In the genomic region with DNA sequence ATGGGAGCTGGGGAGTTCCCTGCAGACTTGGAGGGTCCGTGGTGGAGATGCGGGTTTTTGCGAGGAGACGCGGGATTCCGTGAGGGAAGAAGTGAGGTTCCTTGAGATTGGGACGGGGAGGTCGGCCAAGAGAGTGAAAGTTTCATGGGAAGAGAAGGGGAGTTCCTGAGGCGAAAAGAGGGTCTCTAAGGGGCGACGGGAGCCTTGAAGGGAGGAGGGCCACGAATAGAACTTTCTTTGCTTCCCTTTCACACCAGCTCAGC, we compare ENCODE assay signal across 1 cellular context.
TF ChIP-seq lines count a peak whose summit lies in the region.

No MANE protein-coding gene starts in this region.

TF ChIP-seq in GM12878, 131 proteins besides CTCF, POLR2A, EP300 and RAD21:
- TF ChIP-seq, protein P1, sequence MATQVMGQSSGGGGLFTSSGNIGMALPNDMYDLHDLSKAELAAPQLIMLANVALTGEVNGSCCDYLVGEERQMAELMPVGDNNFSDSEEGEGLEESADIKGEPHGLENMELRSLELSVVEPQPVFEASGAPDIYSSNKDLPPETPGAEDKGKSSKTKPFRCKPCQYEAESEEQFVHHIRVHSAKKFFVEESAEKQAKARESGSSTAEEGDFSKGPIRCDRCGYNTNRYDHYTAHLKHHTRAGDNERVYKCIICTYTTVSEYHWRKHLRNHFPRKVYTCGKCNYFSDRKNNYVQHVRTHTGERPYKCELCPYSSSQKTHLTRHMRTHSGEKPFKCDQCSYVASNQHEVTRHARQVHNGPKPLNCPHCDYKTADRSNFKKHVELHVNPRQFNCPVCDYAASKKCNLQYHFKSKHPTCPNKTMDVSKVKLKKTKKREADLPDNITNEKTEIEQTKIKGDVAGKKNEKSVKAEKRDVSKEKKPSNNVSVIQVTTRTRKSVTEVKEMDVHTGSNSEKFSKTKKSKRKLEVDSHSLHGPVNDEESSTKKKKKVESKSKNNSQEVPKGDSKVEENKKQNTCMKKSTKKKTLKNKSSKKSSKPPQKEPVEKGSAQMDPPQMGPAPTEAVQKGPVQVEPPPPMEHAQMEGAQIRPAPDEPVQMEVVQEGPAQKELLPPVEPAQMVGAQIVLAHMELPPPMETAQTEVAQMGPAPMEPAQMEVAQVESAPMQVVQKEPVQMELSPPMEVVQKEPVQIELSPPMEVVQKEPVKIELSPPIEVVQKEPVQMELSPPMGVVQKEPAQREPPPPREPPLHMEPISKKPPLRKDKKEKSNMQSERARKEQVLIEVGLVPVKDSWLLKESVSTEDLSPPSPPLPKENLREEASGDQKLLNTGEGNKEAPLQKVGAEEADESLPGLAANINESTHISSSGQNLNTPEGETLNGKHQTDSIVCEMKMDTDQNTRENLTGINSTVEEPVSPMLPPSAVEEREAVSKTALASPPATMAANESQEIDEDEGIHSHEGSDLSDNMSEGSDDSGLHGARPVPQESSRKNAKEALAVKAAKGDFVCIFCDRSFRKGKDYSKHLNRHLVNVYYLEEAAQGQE (IDR thresholded peaks at IDR 0.05; ENCODE audit: low read depth, low read length), result no peak
- TF ChIP-seq, protein P2, sequence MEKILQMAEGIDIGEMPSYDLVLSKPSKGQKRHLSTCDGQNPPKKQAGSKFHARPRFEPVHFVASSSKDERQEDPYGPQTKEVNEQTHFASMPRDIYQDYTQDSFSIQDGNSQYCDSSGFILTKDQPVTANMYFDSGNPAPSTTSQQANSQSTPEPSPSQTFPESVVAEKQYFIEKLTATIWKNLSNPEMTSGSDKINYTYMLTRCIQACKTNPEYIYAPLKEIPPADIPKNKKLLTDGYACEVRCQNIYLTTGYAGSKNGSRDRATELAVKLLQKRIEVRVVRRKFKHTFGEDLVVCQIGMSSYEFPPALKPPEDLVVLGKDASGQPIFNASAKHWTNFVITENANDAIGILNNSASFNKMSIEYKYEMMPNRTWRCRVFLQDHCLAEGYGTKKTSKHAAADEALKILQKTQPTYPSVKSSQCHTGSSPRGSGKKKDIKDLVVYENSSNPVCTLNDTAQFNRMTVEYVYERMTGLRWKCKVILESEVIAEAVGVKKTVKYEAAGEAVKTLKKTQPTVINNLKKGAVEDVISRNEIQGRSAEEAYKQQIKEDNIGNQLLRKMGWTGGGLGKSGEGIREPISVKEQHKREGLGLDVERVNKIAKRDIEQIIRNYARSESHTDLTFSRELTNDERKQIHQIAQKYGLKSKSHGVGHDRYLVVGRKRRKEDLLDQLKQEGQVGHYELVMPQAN (conservative IDR thresholded peaks at IDR 0.05), result no peak
- no peak for TF ChIP-seq ASH2L (IDR thresholded peaks at IDR 0.05; ENCODE audit: borderline replicate concordance, low read depth)
